Comparison of ENCODE assay signal across 1 cellular context in the genomic region with DNA sequence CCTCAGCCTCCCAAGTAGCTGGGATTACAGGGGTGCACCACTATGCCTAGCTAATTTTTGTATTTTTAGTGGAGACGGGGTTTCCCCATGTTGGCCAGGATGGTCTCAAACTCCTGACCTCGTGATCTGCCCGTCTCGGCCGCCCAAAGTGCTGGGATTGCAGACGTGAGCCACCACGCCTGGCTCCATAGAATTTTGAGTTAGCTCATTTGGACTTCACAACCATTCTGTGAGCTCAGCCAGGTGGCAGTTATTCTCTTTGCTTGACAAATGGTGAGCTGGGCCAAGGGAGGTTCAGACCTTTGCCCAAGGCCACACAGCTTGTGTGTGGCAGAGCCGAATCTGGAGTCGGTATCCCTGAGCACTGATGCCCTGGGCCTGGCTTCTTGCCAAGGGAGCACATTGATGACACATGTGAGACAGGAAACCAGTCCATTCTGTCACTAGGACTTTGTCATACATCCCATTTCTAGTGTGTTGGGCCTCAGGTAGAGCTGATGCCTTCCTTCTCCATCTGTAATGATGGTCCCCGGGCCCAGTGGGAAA.
TF ChIP-seq lines count a peak whose summit lies in the region.

No MANE protein-coding gene starts in this region.

TF ChIP-seq in K562, 482 proteins besides CTCF, POLR2A, EP300 and RAD21:
- TF ChIP-seq SNAPC5 (CRISPR knock-in tag; IDR thresholded peaks at IDR 0.05) = no peak
- no peak for TF ChIP-seq TAF15 (IDR thresholded peaks at IDR 0.05; ENCODE audit: low read depth, low read length)
- no peak for TF ChIP-seq ZBED1 (IDR thresholded peaks at IDR 0.05)
- peak; percentile 46 for TF ChIP-seq NFIC (IDR thresholded peaks at IDR 0.05)
